ENCODE assay signal across 13 cellular contexts in genomic region chr17:58416396-58416795, GRCh38. TPM values are rescaled to one million over a fixed set of nuclear protein-coding genes. Genes with fewer than 3 reads are reported as not detected.
DNase-seq lines count a peak whose midpoint lies in the region; ATAC-seq and TF ChIP-seq lines count a peak whose summit lies in the region.
"Had no signal": no experiment of that assay in that cellular context is flagged by ENCODE, and none has a peak within 500 bp of the region (broad histone marks: within the 10 kb centered on the region; RNA-seq: fewer than 3 reads in every experiment).

No MANE protein-coding gene starts in this region.

- no peak overlapping the region for H2AFZ ChIP-seq in neural progenitor cell (replicated peaks)

- no peaks in the 10 kb centered on the region for H3K36me3 ChIP-seq in RWPE2 (ENCODE audit: low read depth)
- no peaks in the 10 kb centered on the region for H3K36me3 ChIP-seq in esophagus squamous epithelium
- H3K36me3 ChIP-seq in neural progenitor cell, result no peaks in the 10 kb centered on the region
- no peaks in the 10 kb centered on the region for H3K36me3 ChIP-seq in sigmoid colon
- H3K36me3 ChIP-seq: SJCRH30 had no signal

- H3K27ac ChIP-seq in RWPE2 (ENCODE audit: poor library complexity, severe bottlenecking), result peak overlapping the region; percentile 85
- H3K27ac ChIP-seq in esophagus squamous epithelium, result peak overlapping the region; percentile 48 to 87 (median 80)
- no peak overlapping the region for H3K27ac ChIP-seq in neural progenitor cell
- peak overlapping the region in 1 of 4 donors; percentile 44 for H3K27ac ChIP-seq in sigmoid colon
- H3K27ac ChIP-seq: SJCRH30 had no signal

- no peak for ATAC-seq in RWPE2 (ENCODE audit: low read depth)
- no peak for ATAC-seq in GM18498 (IDR thresholded peaks at IDR 0.05; ENCODE audit: unreplicated experiment)
- no peak for ATAC-seq in HG03460 (IDR thresholded peaks at IDR 0.05; ENCODE audit: unreplicated experiment)
- ATAC-seq: esophagus mucosa had no signal

- H3F3A ChIP-seq in neural progenitor cell (ENCODE audit: low read depth), result peaks cover 19% of the 10 kb centered on the region

- H3K9me3 Mint-ChIP-seq in neural progenitor cell, result no peaks in the 10 kb centered on the region

- no peaks in the 10 kb centered on the region for H3K36me3 Mint-ChIP-seq in neural progenitor cell

- H3K27ac Mint-ChIP-seq in neural progenitor cell, result peak overlapping the region; percentile 15

- H3K4me1 ChIP-seq in RWPE2 (ENCODE audit: insufficient read depth, poor library complexity, severe bottlenecking) (peaks cover 40% of the 10 kb centered on the region), esophagus squamous epithelium (peaks cover 0 to 35% (median 0%) of the 10 kb centered on the region in 3 donors), neural progenitor cell (peaks cover 17% of the 10 kb centered on the region), sigmoid colon (peaks cover 0 to 7% (median 2%) of the 10 kb centered on the region in 4 donors)

- no peaks in the 10 kb centered on the region for H4K20me1 ChIP-seq in neural progenitor cell (ENCODE audit: low read depth)

- in situ Hi-C loops in G401 (cut with HindIII; ENCODE audit: low sequenced_read_pairs) (no loop called here), KBM-7 (cut with MboI; ENCODE audit: low pct_unique_long_range_greater_than_20kb, low sequenced_read_pairs) (no loop called here)

- intact Hi-C loops in esophagus squamous epithelium (cut with DNase I), result no loop called here
- intact Hi-C loops in sigmoid colon (cut with DNase I), result loop anchor here (2.0 to 5.0 kb wide), 3 partner anchors 64 to 168 kb away; partner anchors contain the start of gene SUPT4H1

- H3K4me3 Mint-ChIP-seq in neural progenitor cell, result peak overlapping the region; percentile 84

- H3K4me2 ChIP-seq in neural progenitor cell, result peak overlapping the region; percentile 72

- 43 to 66% methylated on average over 4 of the region's 4 CpGs for WGBS in esophagus squamous epithelium, 2 donors
- WGBS in sigmoid colon, 2 donors, result 19 to 75% methylated on average over 4 of the region's 4 CpGs

- H3K9ac ChIP-seq in neural progenitor cell, result no peak overlapping the region

- peaks cover 3% of the 10 kb centered on the region for H3K27me3 Mint-ChIP-seq in neural progenitor cell (ENCODE audit: insufficient read depth, low read depth)

- peaks cover 48% of the 10 kb centered on the region for H3K4me1 Mint-ChIP-seq in neural progenitor cell

- peak overlapping the region; percentile 44 for H3K4me3 ChIP-seq in RWPE2 (ENCODE audit: severe bottlenecking)
- peak overlapping the region; percentile 41 to 60 (median 48) for H3K4me3 ChIP-seq in esophagus squamous epithelium
- H3K4me3 ChIP-seq in neural progenitor cell, result peak overlapping the region; percentile 43
- peak overlapping the region in 1 of 4 donors; percentile 38 for H3K4me3 ChIP-seq in sigmoid colon
- H3K4me3 ChIP-seq: SJCRH30 had no signal

- no peak for TF ChIP-seq EP300 in sigmoid colon (IDR thresholded peaks at IDR 0.05)

- TF ChIP-seq POLR2A in esophagus squamous epithelium (IDR thresholded peaks at IDR 0.05) (no peak), sigmoid colon (IDR thresholded peaks at IDR 0.05) (no peak)

- H3K27me3 ChIP-seq in RWPE2 (ENCODE audit: insufficient read depth, poor library complexity, severe bottlenecking) (no peaks in the 10 kb centered on the region), esophagus squamous epithelium (peaks cover 0 to 9% (median 0%) of the 10 kb centered on the region in 4 donors), neural progenitor cell (peaks cover 4% of the 10 kb centered on the region), sigmoid colon (no peaks in the 10 kb centered on the region)

- H3K79me2 ChIP-seq in neural progenitor cell (ENCODE audit: low read depth), result no peaks in the 10 kb centered on the region

- TF ChIP-seq CTCF in RWPE2 (IDR thresholded peaks at IDR 0.05; ENCODE audit: poor library complexity, severe bottlenecking) (no peak), esophagus squamous epithelium (IDR thresholded peaks at IDR 0.05) (no peak), neural progenitor cell (IDR thresholded peaks at IDR 0.05) (no peak), sigmoid colon (IDR thresholded peaks at IDR 0.05) (no peak)

- H3K9me3 ChIP-seq in RWPE2 (ENCODE audit: severe bottlenecking) (no peaks in the 10 kb centered on the region), esophagus squamous epithelium (no peaks in the 10 kb centered on the region), neural progenitor cell (ENCODE audit: low read depth) (no peaks in the 10 kb centered on the region), sigmoid colon (no peaks in the 10 kb centered on the region)
- H3K9me3 ChIP-seq: SJCRH30 had no signal

- DNase-seq in G401 (ENCODE audit: low spot score) (peak; percentile 36), RWPE2 (ENCODE audit: low spot score) (no peak), esophagus squamous epithelium (lab: John Stamatoyannopoulos, UW) (no peak), neural progenitor cell (ENCODE audit: low spot score) (no peak), KBM-7 (no peak), sigmoid colon (no peak)
- DNase-seq: activated T-cell treated with anti-CD3 and anti-CD28 coated beads, Interleukin-2, amount 50 U/mL, for 48 hours; aorta; NCI-H1048; SJCRH30 had no signal

RNA-seq across cellular contexts. Expression of gene RNF43, which starts 0.9 kb away (rescaled TPM):
- not detected in 2 replicates for total RNA-seq in G401 (2014; rRNA removed; shearing (Covaris generic))
- total RNA-seq in esophagus squamous epithelium (10 to 100 TPM in 1 of 4 donors, 1 to 10 TPM in 3; 6.4 to 13.8 (median 8.1) TPM), neural progenitor cell (ENCODE audit: low replicate concordance) (0.50 TPM in 1 of 2 replicates, not detected in the other), sigmoid colon (under 1 TPM in 3 of 4 donors, not detected in 1; 0.14 to 0.33 (median 0.28) TPM)
- polyA plus RNA-seq in sigmoid colon, result 10 to 100 TPM in 1 of 3 donors, 1 to 10 TPM in 2; 6.5 to 19.3 (median 7.2) TPM
- total RNA-seq: SJCRH30 had no signal
